In the genomic region with DNA sequence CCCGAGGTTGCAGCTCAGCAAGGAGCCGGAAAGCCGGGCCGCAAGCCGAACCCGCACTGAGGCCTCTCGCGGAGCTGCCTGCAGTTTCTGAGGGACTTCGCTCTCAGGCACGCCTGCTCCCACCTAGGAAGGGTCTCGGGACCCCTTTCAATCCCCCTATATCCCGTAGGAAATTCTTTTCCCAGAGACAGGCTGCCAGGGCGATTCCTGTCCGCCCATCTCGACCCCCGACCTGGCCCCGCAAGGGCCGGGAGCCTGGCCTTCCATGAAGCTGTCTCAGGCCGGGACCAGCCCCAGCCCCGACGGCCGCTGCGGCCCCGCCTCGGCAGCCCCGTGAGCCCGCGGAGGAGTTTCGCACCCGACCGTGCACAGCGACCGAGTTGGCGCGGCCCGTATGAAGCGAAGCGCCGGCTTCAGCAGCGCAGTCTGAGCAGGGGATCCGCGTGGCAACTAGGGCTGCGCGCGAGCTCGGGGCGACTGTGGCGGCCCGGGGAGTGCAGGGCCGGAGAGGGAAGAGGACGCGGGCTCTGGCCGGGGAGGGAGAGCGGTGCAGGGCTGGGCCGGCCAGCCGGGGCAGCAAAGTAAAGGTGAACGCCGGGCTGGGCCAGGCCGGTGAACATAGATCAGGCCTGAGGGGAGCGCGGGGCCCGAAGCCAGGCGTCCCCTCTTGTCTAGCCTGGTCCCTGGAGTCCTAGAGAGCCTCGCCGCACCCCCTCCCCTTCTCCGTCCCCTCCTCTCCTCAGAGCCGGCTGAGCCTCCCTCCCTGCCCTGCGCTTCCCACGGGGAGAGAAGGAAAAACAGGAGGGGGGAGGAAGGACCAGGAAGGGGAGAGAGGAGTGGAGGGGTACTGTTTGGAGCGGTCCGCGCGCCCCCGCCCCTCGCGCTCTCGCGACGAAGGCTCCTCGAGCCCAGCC, we compare ENCODE assay signal across 10 cellular contexts. TPM values are rescaled to one million over a fixed set of nuclear protein-coding genes. Genes with fewer than 3 reads are reported as not detected.
A peak's percentile ranks its signal among the peaks of the same experiment; 100 is the strongest.
DNase-seq lines count a peak whose midpoint lies in the region; ATAC-seq and TF ChIP-seq lines count a peak whose summit lies in the region.
"Had no signal": no experiment of that assay in that cellular context is flagged by ENCODE, and none has a peak within 500 bp of the region (broad histone marks: within the 10 kb centered on the region; RNA-seq: fewer than 3 reads in every experiment).

No MANE protein-coding gene starts in this region.

- H3K36me3 Mint-ChIP-seq in MCF 10A (ENCODE audit: insufficient read depth, unreplicated experiment) (no peaks in the 10 kb centered on the region), type B pancreatic cell (no peaks in the 10 kb centered on the region)

- H3K27ac Mint-ChIP-seq in MCF 10A (ENCODE audit: low read depth, unreplicated experiment), result no peak overlapping the region
- H3K27ac Mint-ChIP-seq in type B pancreatic cell, result no peak overlapping the region
- H3K27ac Mint-ChIP-seq: dendritic cell treated with granulocyte-macrophage colony-stimulating factor and Interleukin-4, amounts not matched to agents 40 ng/mL and 50 ng/mL, for 4 days had no signal

- no peaks in the 10 kb centered on the region for H3K4me1 Mint-ChIP-seq in MCF 10A (ENCODE audit: insufficient read depth, unreplicated experiment)
- H3K4me1 Mint-ChIP-seq in type B pancreatic cell (ENCODE audit: unreplicated experiment), result peaks cover 8% of the 10 kb centered on the region

- no peaks in the 10 kb centered on the region for H3K36me3 ChIP-seq in prostate gland

- POLR2A ChIA-PET in MCF 10A (lab: Yijun Ruan, JAX), result no interaction called here

- ATAC-seq in left colon, result peak; percentile 37

- H3K27ac ChIP-seq in prostate gland, result no peak overlapping the region

- CTCF ChIA-PET in MCF 10A (lab: Yijun Ruan, JAX), result interaction anchor here (0.5 kb wide), 1 partner anchor 203 kb away, joined by 3 read pairs; no protein-coding TSS in a partner anchor

- H3K27me3 Mint-ChIP-seq in MCF 10A (ENCODE audit: insufficient read depth, unreplicated experiment) (peaks cover 83% of the 10 kb centered on the region), type B pancreatic cell (peaks cover 84% of the 10 kb centered on the region)

- no peak overlapping the region for H3K4me3 ChIP-seq in prostate gland

- no TSS peak for BruUV-seq in MCF 10A (replicated peaks; lab: Mats Ljungman, UMichigan)

- no peaks in the 10 kb centered on the region for H3K4me1 ChIP-seq in prostate gland (replicated peaks)

- intact Hi-C loops in MCF 10A (cut with micrococcal nuclease), result no loop called here
- intact Hi-C loops in left colon (cut with DNase I, micrococcal nuclease), result no loop called here
- intact Hi-C loops in prostate gland (cut with DNase I), result loop anchor here (10.0 kb wide), 1 partner anchor 69 kb away; no protein-coding TSS in a partner anchor

- no peak for TF ChIP-seq CTCF in MCF 10A (IDR thresholded peaks at IDR 0.05; ENCODE audit: unreplicated experiment)
- no peak for TF ChIP-seq CTCF in type B pancreatic cell (conservative IDR thresholded peaks at IDR 0.05)
- no peak for TF ChIP-seq CTCF in prostate gland (IDR thresholded peaks at IDR 0.05)

- no peak for TF ChIP-seq POLR2A in prostate gland (IDR thresholded peaks at IDR 0.05)

- H3K4me3 Mint-ChIP-seq in MCF 10A (ENCODE audit: unreplicated experiment) (no peak overlapping the region), type B pancreatic cell (peak overlapping the region; percentile 55)
- H3K4me3 Mint-ChIP-seq: dendritic cell treated with granulocyte-macrophage colony-stimulating factor and Interleukin-4, amounts not matched to agents 40 ng/mL and 50 ng/mL, for 4 days had no signal

- DNase-seq in T47D (ENCODE audit: low read depth in 1 of 2, low spot score in 1 of 2) (peak; percentile 31 to 85), MCF 10A (ENCODE audit: unreplicated experiment) (no peak), left colon (no peak), type B pancreatic cell (ENCODE audit: extremely low spot score, unreplicated experiment) (no peak), prostate gland (ENCODE audit: low spot score) (no peak), GF-D8 (lab: John Stamatoyannopoulos, UW) (no peak), C1 segment of cervical spinal cord (lab: John Stamatoyannopoulos, UW) (no peak)
- DNase-seq in activated T-cell treated with anti-CD3 and anti-CD28 coated beads, Interleukin-2, amount 50 U/mL, for 48 hours, result peak; percentile 43 to 53

- H3K9me3 ChIP-seq in prostate gland, result no peaks in the 10 kb centered on the region

- in situ Hi-C loops in T47D (cut with HindIII; ENCODE audit: low pct_unique_long_range_greater_than_20kb, low sequenced_read_pairs), result no loop called here

- H3K27me3 ChIP-seq in prostate gland (replicated peaks; ENCODE audit: insufficient read depth), result peaks cover 73% of the 10 kb centered on the region

- H3K9me3 Mint-ChIP-seq in MCF 10A (ENCODE audit: unreplicated experiment), result no peaks in the 10 kb centered on the region
- H3K9me3 Mint-ChIP-seq in type B pancreatic cell, result no peaks in the 10 kb centered on the region
- H3K9me3 Mint-ChIP-seq: dendritic cell treated with granulocyte-macrophage colony-stimulating factor and Interleukin-4, amounts not matched to agents 40 ng/mL and 50 ng/mL, for 4 days had no signal

- 2% methylated on average over 65 of the region's 80 CpGs for WGBS in prostate gland

RNA-seq across cellular contexts. Expression of a gene that starts 0.9 kb away (rescaled TPM):
- total RNA-seq in MCF 10A (2022), result 0.28 and 0.29 TPM in 2 replicates
- total RNA-seq in left colon, result not detected
- 0.34 and 0.50 TPM in 2 replicates for total RNA-seq in type B pancreatic cell (ENCODE audit: low replicate concordance)
- total RNA-seq in prostate gland, result not detected
- total RNA-seq: T-helper 1 cell treated with Interleukin-12 subunit alpha and Interleukin-12 subunit beta and Interleukin-4 antibody, amounts not matched to agents 30 ng/mL and 1 ng/mL, for 36 hours had no signal

RNA-seq across cellular contexts. Expression of a gene that starts 30.1 kb away (rescaled TPM):
- total RNA-seq in MCF 10A (2022), result 42.3 and 57.7 TPM in 2 replicates
- 10 to 100 TPM; 13.2 to 19.7 TPM for total RNA-seq in left colon
- total RNA-seq in type B pancreatic cell (ENCODE audit: low replicate concordance), result 38.9 and 57.2 TPM in 2 replicates
- total RNA-seq in prostate gland, result 10 to 100 TPM; 18.4 to 22.7 TPM

Comparison
In these comparisons a context has a peak if more than half of its experiments do, and no peak if none do; other contexts are left out.
1. DNase-seq: peak in T47D (2 of 2) and activated T-cell treated with anti-CD3 and anti-CD28 coated beads, Interleukin-2, amount 50 U/mL, for 48 hours (2 of 2); none in MCF 10A (single experiment), left colon (0 of 2), type B pancreatic cell (single experiment), prostate gland (single experiment), GF-D8 (single experiment) and C1 segment of cervical spinal cord (0 of 14).